In the genomic region with DNA sequence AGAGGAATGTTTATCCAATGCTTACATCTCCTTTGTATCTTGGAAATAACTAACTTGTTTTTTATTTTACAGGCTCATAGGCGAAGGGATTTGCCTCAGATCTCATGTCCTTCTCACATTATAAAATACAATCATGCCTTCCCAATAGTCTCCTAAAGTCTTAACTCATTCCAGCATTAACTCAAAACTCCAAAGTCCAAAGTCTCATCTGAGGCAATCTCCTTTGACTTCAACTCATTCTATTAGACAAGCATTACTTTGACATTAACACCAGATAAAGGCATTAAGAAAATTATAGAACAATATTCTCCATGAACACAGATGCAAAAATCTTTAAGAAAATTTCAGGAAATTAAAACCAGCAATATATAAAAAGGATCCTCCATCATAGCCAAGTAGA, we compare ENCODE assay signal across 28 cellular contexts.
"Had no signal": no experiment of that assay in that cellular context is flagged by ENCODE, and none has a peak within 500 bp of the region (broad histone marks: within the 10 kb centered on the region; RNA-seq: fewer than 3 reads in every experiment).

No MANE protein-coding gene starts in this region.

- H3K9me3 Mint-ChIP-seq: neural progenitor cell had no signal

- H3K4me1 Mint-ChIP-seq: mesothelial cell of epicardium; naive B cell; natural killer cell; neural progenitor cell; stimulated activated naive B cell treated with anti-CD40 and anti-IgM and Interleukin-4, amounts not matched to agents 10 μg/mL and 1 μg/mL and 100 μg/mL, for 72 hours had no signal

- ATAC-seq: left cardiac atrium; left lung; natural killer cell; stimulated activated naive B cell treated with anti-CD40 and anti-IgM and Interleukin-4, amounts not matched to agents 10 μg/mL and 1 μg/mL and 100 μg/mL, for 72 hours; stimulated activated naive CD8-positive, alpha-beta T cell treated with anti-CD3 and anti-CD28 coated beads, Interleukin-15, Interleukin-2, amounts not matched to agents 100 U/mL and 50 U/mL, for 24 hours had no signal

- H3K27me3 ChIP-seq: left lung, neural progenitor cell, neutrophil, right atrium auricular region, right lobe of liver, stomach, testis, thyroid gland, transverse colon, upper lobe of left lung, vagina had no signal

- H3K4me1 ChIP-seq: left lung, neural progenitor cell, right atrium auricular region, right lobe of liver, stomach, testis, thyroid gland, transverse colon, upper lobe of left lung, vagina had no signal

- H3K36me3 ChIP-seq: neural progenitor cell, neutrophil, right atrium auricular region, right lobe of liver, thyroid gland, transverse colon had no signal

- H3K27me3 Mint-ChIP-seq: progenitor cell of endocrine pancreas had no signal

- H3K9me3 ChIP-seq: neutrophil, right lobe of liver, testis, thyroid gland had no signal

- H3K4me3 Mint-ChIP-seq: mesothelial cell of epicardium; naive B cell; natural killer cell; nephron progenitor cell; neural progenitor cell; stimulated activated naive B cell treated with anti-CD40 and anti-IgM and Interleukin-4, amounts not matched to agents 10 μg/mL and 1 μg/mL and 100 μg/mL, for 72 hours had no signal

- H3K27ac Mint-ChIP-seq: mesothelial cell of epicardium; naive B cell; natural killer cell; nephron progenitor cell; neural progenitor cell; progenitor cell of endocrine pancreas; stimulated activated naive B cell treated with anti-CD40 and anti-IgM and Interleukin-4, amounts not matched to agents 10 μg/mL and 1 μg/mL and 100 μg/mL, for 72 hours had no signal

- H3K27ac ChIP-seq: left lung, neural progenitor cell, neutrophil, right atrium auricular region, right lobe of liver, stomach, testis, thyroid gland, transverse colon, upper lobe of left lung, vagina had no signal

- DNase-seq: islet precursor cell; kidney glomerular epithelial cell; left cardiac atrium; left lung; mesendoderm; naive B cell; natural killer cell; nephron progenitor cell; occipital lobe; right lobe of liver; stimulated activated CD4-positive, alpha-beta T cell treated with anti-CD3 and anti-CD28 coated beads, Interleukin-12 subunit alpha, Interleukin-12 subunit beta, amount 100 ng/mL, for 4 hours; stimulated activated CD4-positive, alpha-beta T cell treated with anti-CD3 and anti-CD28 coated beads, Interleukin-15, amount 100 ng/mL, for 24 hours; stimulated activated CD4-positive, alpha-beta T cell treated with anti-CD3 and anti-CD28 coated beads, Interleukin-2, amount 100 ng/mL, for 24 hours; stimulated activated CD4-positive, alpha-beta T cell treated with anti-CD3 and anti-CD28 coated beads, Interleukin-4, amount 100 ng/mL, for 1 hour; stimulated activated naive B cell treated with anti-CD40 and anti-IgM and Interleukin-4, amounts not matched to agents 10 μg/mL and 1 μg/mL and 100 μg/mL, for 72 hours; stimulated activated naive CD8-positive, alpha-beta T cell treated with anti-CD3 and anti-CD28 coated beads, Interleukin-15, Interleukin-2, amounts not matched to agents 100 U/mL and 50 U/mL, for 24 hours; stomach; testis; thyroid gland; transverse colon; upper lobe of left lung had no signal

- H3K4me3 ChIP-seq: left lung, lung, neural progenitor cell, right atrium auricular region, right lobe of liver, stomach, testis, thyroid gland, transverse colon, upper lobe of left lung, vagina had no signal
